ENCODE assay signal across 1 cellular context in genomic region chr20:33279261-33279910, GRCh38.
TF ChIP-seq lines count a peak whose summit lies in the region.

No MANE protein-coding gene starts in this region.

TF ChIP-seq in HepG2, 621 proteins besides CTCF, POLR2A, EP300 and RAD21 (continued from another document):
- TF ChIP-seq HMGXB4 (CRISPR knock-in tag; IDR thresholded peaks at IDR 0.05; ENCODE audit: borderline replicate concordance in 1 of 2, low read depth in 1 of 2) (0 out of 4 replicates have a peak, but pooled peaks of 1 of the 2 experiments have one; percentile 13), BATF2 (CRISPR knock-in tag; IDR thresholded peaks at IDR 0.05) (no peak), CAMTA2 (CRISPR knock-in tag; IDR thresholded peaks at IDR 0.05; ENCODE audit: borderline replicate concordance) (no peak), WIZ (CRISPR knock-in tag; IDR thresholded peaks at IDR 0.05) (no peak), TFDP1 (CRISPR knock-in tag; IDR thresholded peaks at IDR 0.05; ENCODE audit: borderline replicate concordance) (no peak), IRX3 (CRISPR knock-in tag; IDR thresholded peaks at IDR 0.05; ENCODE audit: borderline replicate concordance, low read depth) (no peak), IRF2 (CRISPR knock-in tag; IDR thresholded peaks at IDR 0.05) (no peak)
